Comparison of ENCODE assay signal across 18 cellular contexts in genomic region chr20:44021186-44021585, GRCh38.
DNase-seq lines count a peak whose midpoint lies in the region; ATAC-seq and TF ChIP-seq lines count a peak whose summit lies in the region.
"Had no signal": no experiment of that assay in that cellular context is flagged by ENCODE, and none has a peak within 500 bp of the region (broad histone marks: within the 10 kb centered on the region; RNA-seq: fewer than 3 reads in every experiment).

No MANE protein-coding gene starts in this region.

- H3K79me2 ChIP-seq in Karpas-422 (ENCODE audit: low read length): peaks cover 81% of the 10 kb centered on the region
- no peaks in the 10 kb centered on the region for H3K79me2 ChIP-seq in neural progenitor cell (ENCODE audit: low read depth)

- TF ChIP-seq CTCF in chondrocyte (IDR thresholded peaks at IDR 0.05): no peak
- TF ChIP-seq CTCF in neural progenitor cell (IDR thresholded peaks at IDR 0.05): no peak

- H3K9me3 ChIP-seq in Karpas-422 (ENCODE audit: low read length): no peaks in the 10 kb centered on the region
- H3K9me3 ChIP-seq in neural progenitor cell (ENCODE audit: low read depth): no peaks in the 10 kb centered on the region
- H3K9me3 ChIP-seq: Caco-2 had no signal

- H3K9ac ChIP-seq in Karpas-422 (ENCODE audit: low read length): no peak overlapping the region
- H3K9ac ChIP-seq in neural progenitor cell: no peak overlapping the region
- H3K9ac ChIP-seq: KMS-11 had no signal

- H3K36me3 Mint-ChIP-seq in chondrocyte (ENCODE audit: low read depth) (no peaks in the 10 kb centered on the region), neural progenitor cell (no peaks in the 10 kb centered on the region)

- H3K9me3 Mint-ChIP-seq in chondrocyte (ENCODE audit: low read depth) (no peaks in the 10 kb centered on the region), neural progenitor cell (no peaks in the 10 kb centered on the region)
- H3K9me3 Mint-ChIP-seq: CD4-positive, alpha-beta T cell had no signal

- H3K4me1 Mint-ChIP-seq in chondrocyte (ENCODE audit: low read depth): peaks cover 8% of the 10 kb centered on the region
- peaks cover 22% of the 10 kb centered on the region for H3K4me1 Mint-ChIP-seq in neural progenitor cell

- H3K4me3 Mint-ChIP-seq in chondrocyte (ENCODE audit: unreplicated experiment) (no peak overlapping the region), neural progenitor cell (no peak overlapping the region)
- H3K4me3 Mint-ChIP-seq: CD4-positive, alpha-beta T cell had no signal

- H4K20me1 ChIP-seq in Karpas-422 (ENCODE audit: insufficient read depth, low read depth, low read length) (no peaks in the 10 kb centered on the region), neural progenitor cell (ENCODE audit: low read depth) (no peaks in the 10 kb centered on the region)

- H3K4me1 ChIP-seq in Karpas-422 (ENCODE audit: low read length) (peaks cover 62% of the 10 kb centered on the region), neural progenitor cell (peaks cover 3% of the 10 kb centered on the region)
- H3K4me1 ChIP-seq: Caco-2 had no signal

- H3K4me2 ChIP-seq in Karpas-422 (ENCODE audit: low read depth, low read length, poor library complexity, severe bottlenecking): no peak overlapping the region
- H3K4me2 ChIP-seq in neural progenitor cell: no peak overlapping the region
- H3K4me2 ChIP-seq: KMS-11 had no signal

- H3K27me3 ChIP-seq in Karpas-422 (ENCODE audit: low read length): no peaks in the 10 kb centered on the region
- no peaks in the 10 kb centered on the region for H3K27me3 ChIP-seq in neural progenitor cell

- H3K27ac ChIP-seq in Karpas-422 (ENCODE audit: low read length): 0 out of 2 replicates have a peak overlapping the region, but pooled peaks have one; percentile 15
- no peak overlapping the region for H3K27ac ChIP-seq in neural progenitor cell
- H3K27ac ChIP-seq: KMS-11 had no signal

- H3K27me3 Mint-ChIP-seq in chondrocyte (ENCODE audit: low read depth) (peaks cover 65% of the 10 kb centered on the region), neural progenitor cell (ENCODE audit: insufficient read depth, low read depth) (peaks cover 2% of the 10 kb centered on the region)
- H3K27me3 Mint-ChIP-seq: CD4-positive, alpha-beta T cell had no signal

- H3K9me2 ChIP-seq in Karpas-422 (replicated peaks; ENCODE audit: insufficient read depth, low read length): no peaks in the 10 kb centered on the region

- no peak overlapping the region for H2AFZ ChIP-seq in Karpas-422 (ENCODE audit: low read length)
- H2AFZ ChIP-seq in neural progenitor cell (replicated peaks): no peak overlapping the region

- H3K4me3 ChIP-seq in Karpas-422 (ENCODE audit: low read length) (no peak overlapping the region), neural progenitor cell (no peak overlapping the region)
- H3K4me3 ChIP-seq: GM12878 had no signal

- H3K36me3 ChIP-seq in Karpas-422 (ENCODE audit: insufficient read depth, low read length): peaks cover 19% of the 10 kb centered on the region
- H3K36me3 ChIP-seq in neural progenitor cell: no peaks in the 10 kb centered on the region

- no peaks in the 10 kb centered on the region for H3F3A ChIP-seq in neural progenitor cell (ENCODE audit: low read depth)

- ATAC-seq in GM18511 (IDR thresholded peaks at IDR 0.05; ENCODE audit: unreplicated experiment): no peak
- ATAC-seq: GM12878 had no signal

- DNase-seq in activated effector memory CD4-positive, alpha-beta T cell treated with anti-CD3 and anti-CD28 coated beads, Interleukin-2, amount 50 U/mL, for 16 hours: peak; percentile 51
- no peak for DNase-seq in activated effector memory CD4-positive, alpha-beta T cell treated with Interleukin-2 at 50 U/mL for 16 hours
- DNase-seq in Karpas-422 (no peak), chondrocyte (ENCODE audit: low spot score) (no peak), neural progenitor cell (ENCODE audit: low spot score) (no peak), NCI-H748 (lab: John Stamatoyannopoulos, UW; ENCODE audit: unreplicated experiment) (no peak)
- DNase-seq: CD4-positive, alpha-beta T cell; IMR-90; MV-4-11; NCI-H1105 treated with DMSO at 0.1 percent for 48 hours; NCI-H2029 treated with DMSO at 0.1 percent for 48 hours; NCI-H2171 treated with DMSO at 0.1 percent for 48 hours; NCI-H524 treated with DMSO at 0.1 percent for 48 hours; Right ventricle myocardium superior had no signal

- H3K27ac Mint-ChIP-seq in chondrocyte (ENCODE audit: unreplicated experiment) (peak overlapping the region; percentile 32), neural progenitor cell (peak overlapping the region; percentile 7)
- H3K27ac Mint-ChIP-seq: CD4-positive, alpha-beta T cell had no signal
